1 cellular context compared by ENCODE assay signal in genomic region chr20:52975024-52975732, GRCh38.
TF ChIP-seq lines count a peak whose summit lies in the region.

No MANE protein-coding gene starts in this region.

TF ChIP-seq in HEK293, 187 proteins besides CTCF, POLR2A, EP300 and RAD21 (continued from another document):
- TF ChIP-seq PATZ1 (tag by site-specific recombination; IDR thresholded peaks at IDR 0.05) (0 out of 2 replicates have a peak, but pooled peaks have one; percentile 25), OVOL3 (tag by site-specific recombination; IDR thresholded peaks at IDR 0.05) (no peak), FEZF1 (tag by site-specific recombination; IDR thresholded peaks at IDR 0.05) (peak; percentile 16; the same call in 1 of the 2 replicates)
